ENCODE assay signal across 9 cellular contexts in the genomic region with DNA sequence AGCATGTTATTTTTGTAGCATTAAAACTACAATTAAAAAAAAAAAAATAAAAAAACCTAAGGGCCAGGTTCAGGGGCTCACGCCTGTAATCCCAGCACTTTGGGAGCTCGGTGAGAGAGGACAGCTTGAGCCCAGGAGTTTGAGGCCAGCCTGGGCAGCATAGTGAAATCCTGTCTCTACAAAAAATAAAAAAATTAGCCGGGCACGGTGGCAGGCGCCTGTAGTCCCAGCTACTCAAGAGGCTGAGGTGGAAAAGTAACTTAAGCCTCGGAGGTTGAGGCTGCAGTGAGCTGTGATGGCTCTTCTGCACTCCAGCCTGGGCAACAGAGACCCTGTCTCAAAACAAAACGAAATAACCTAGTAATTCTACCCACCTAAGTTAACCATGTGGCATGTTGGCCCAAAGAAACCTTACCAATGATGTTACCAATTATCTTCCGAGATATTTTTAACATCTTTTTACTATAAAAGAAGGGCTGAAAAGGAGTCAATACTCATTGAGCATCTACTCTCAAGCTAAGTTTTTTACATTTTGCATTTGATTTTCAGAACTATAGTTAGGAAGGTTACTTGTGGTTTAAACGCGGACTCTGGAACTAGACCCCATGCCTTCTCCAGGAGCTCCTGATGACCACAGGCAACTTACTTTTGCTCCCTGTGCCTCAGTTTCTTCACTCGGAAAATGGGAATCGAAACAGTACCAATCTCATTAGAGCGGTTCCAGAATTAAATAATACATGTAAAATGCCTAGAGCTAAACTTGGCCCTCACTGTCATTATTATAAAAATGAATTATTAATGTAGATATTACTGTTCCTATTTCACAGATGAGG. TPM values are rescaled to one million over a fixed set of nuclear protein-coding genes. Genes with fewer than 3 reads are reported as not detected.
A peak's percentile ranks its signal among the peaks of the same experiment; 100 is the strongest.
DNase-seq lines count a peak whose midpoint lies in the region; ATAC-seq and TF ChIP-seq lines count a peak whose summit lies in the region.
"Had no signal": no experiment of that assay in that cellular context is flagged by ENCODE, and none has a peak within 500 bp of the region (broad histone marks: within the 10 kb centered on the region; RNA-seq: fewer than 3 reads in every experiment).

No MANE protein-coding gene starts in this region.

- H3K27ac ChIP-seq in left lung (peak overlapping the region; percentile 97 to 98), thyroid gland (peak overlapping the region in 2 of 3 donors; percentile 79 to 96)

- peaks cover 67% of the 10 kb centered on the region for H3K4me1 Mint-ChIP-seq in activated T-cell treated with anti-CD3 and anti-CD28 coated beads, Interleukin-2, amount 50 U/mL, for 24 hours (ENCODE audit: low read depth)

- H3K36me3 ChIP-seq in adipocyte (ENCODE audit: control insufficient read depth, insufficient read depth, low read length, severe bottlenecking) (peaks cover 3% of the 10 kb centered on the region), left lung (no peaks in the 10 kb centered on the region), thyroid gland (no peaks in the 10 kb centered on the region)

- intact Hi-C loops in left lung (cut with DNase I) = no loop called here
- intact Hi-C loops in thyroid gland (cut with DNase I) = no loop called here

- peak overlapping the region; percentile 82 for H3K4me3 Mint-ChIP-seq in activated T-cell treated with anti-CD3 and anti-CD28 coated beads, Interleukin-2, amount 50 U/mL, for 24 hours

- in situ Hi-C loops in GM13977 (cut with MboI; ENCODE audit: low pct_unique_long_range_greater_than_20kb, low sequenced_read_pairs, unreplicated experiment) = no loop called here

- TF ChIP-seq CTCF in left lung (IDR thresholded peaks at IDR 0.05) = no peak
- no peak for TF ChIP-seq CTCF in thyroid gland (IDR thresholded peaks at IDR 0.05)
- no peak for TF ChIP-seq CTCF in GM13977 (IDR thresholded peaks at IDR 0.05; ENCODE audit: extremely low read depth, insufficient read depth, missing control alignments)

- no peak for TF ChIP-seq POLR2A in thyroid gland (IDR thresholded peaks at IDR 0.05)

- no peaks in the 10 kb centered on the region for H3K9me3 Mint-ChIP-seq in activated T-cell treated with anti-CD3 and anti-CD28 coated beads, Interleukin-2, amount 50 U/mL, for 24 hours

- H3K9me3 ChIP-seq in adipocyte (ENCODE audit: control insufficient read depth, low read length) (no peaks in the 10 kb centered on the region), left lung (no peaks in the 10 kb centered on the region), thyroid gland (no peaks in the 10 kb centered on the region)

- H3K4me3 ChIP-seq in adipocyte (ENCODE audit: low read length) = peak overlapping the region; percentile 93
- H3K4me3 ChIP-seq in left lung = peak overlapping the region; percentile 89 to 96
- peak overlapping the region in 2 of 3 donors; percentile 93 to 96 for H3K4me3 ChIP-seq in thyroid gland (replicated peaks in 1 of 3)

- no peak for DNase-seq in activated T-cell treated with anti-CD3 and anti-CD28 coated beads, Interleukin-2, amount 50 U/mL, for 24 hours
- DNase-seq in activated T-cell treated with anti-CD3 and anti-CD28 coated beads for 4 hours (no peak), adipocyte (ENCODE audit: low read depth) (peak; percentile 47), left lung (no peak), thyroid gland (no peak), pons (ENCODE audit: low spot score) (no peak), GM13977 (ENCODE audit: low spot score) (no peak), NCI-H345 treated with DMSO at 0.1 percent for 48 hours (lab: John Stamatoyannopoulos, UW; ENCODE audit: unreplicated experiment) (no peak)
- DNase-seq: GDM1 had no signal

- peaks cover 8% of the 10 kb centered on the region for H3K36me3 Mint-ChIP-seq in activated T-cell treated with anti-CD3 and anti-CD28 coated beads, Interleukin-2, amount 50 U/mL, for 24 hours (ENCODE audit: low read depth)

- H3K4me1 ChIP-seq in adipocyte (ENCODE audit: control insufficient read depth, insufficient read depth, low read length) = peaks cover 51% of the 10 kb centered on the region
- peaks cover 30 to 82% of the 10 kb centered on the region in 2 donors for H3K4me1 ChIP-seq in left lung
- H3K4me1 ChIP-seq in thyroid gland = peaks cover 39 to 48% of the 10 kb centered on the region in 2 donors

- no peak for ATAC-seq in left lung

- H3K27me3 ChIP-seq in adipocyte (replicated peaks; ENCODE audit: control insufficient read depth, insufficient read depth, low read length) (no peaks in the 10 kb centered on the region), left lung (no peaks in the 10 kb centered on the region), thyroid gland (no peaks in the 10 kb centered on the region)

- 28 to 37% methylated on average over 13 of the region's 13 CpGs for WGBS in thyroid gland, 2 donors

- peak overlapping the region; percentile 100 for H3K9ac ChIP-seq in adipocyte (ENCODE audit: low read length)

- peak overlapping the region; percentile 47 for H3K27ac Mint-ChIP-seq in activated T-cell treated with anti-CD3 and anti-CD28 coated beads, Interleukin-2, amount 50 U/mL, for 24 hours

- H3K27me3 Mint-ChIP-seq in activated T-cell treated with anti-CD3 and anti-CD28 coated beads, Interleukin-2, amount 50 U/mL, for 24 hours = peaks cover 7% of the 10 kb centered on the region

RNA-seq across cellular contexts. Expression of a gene that starts 1.4 kb away (rescaled TPM):
- total RNA-seq in left lung (100 to 1,000 TPM; 498 to 642 TPM), thyroid gland (100 to 1,000 TPM; 264 to 699 (median 417) TPM)
